Comparison of ENCODE assay signal across 32 cellular contexts in the genomic region with DNA sequence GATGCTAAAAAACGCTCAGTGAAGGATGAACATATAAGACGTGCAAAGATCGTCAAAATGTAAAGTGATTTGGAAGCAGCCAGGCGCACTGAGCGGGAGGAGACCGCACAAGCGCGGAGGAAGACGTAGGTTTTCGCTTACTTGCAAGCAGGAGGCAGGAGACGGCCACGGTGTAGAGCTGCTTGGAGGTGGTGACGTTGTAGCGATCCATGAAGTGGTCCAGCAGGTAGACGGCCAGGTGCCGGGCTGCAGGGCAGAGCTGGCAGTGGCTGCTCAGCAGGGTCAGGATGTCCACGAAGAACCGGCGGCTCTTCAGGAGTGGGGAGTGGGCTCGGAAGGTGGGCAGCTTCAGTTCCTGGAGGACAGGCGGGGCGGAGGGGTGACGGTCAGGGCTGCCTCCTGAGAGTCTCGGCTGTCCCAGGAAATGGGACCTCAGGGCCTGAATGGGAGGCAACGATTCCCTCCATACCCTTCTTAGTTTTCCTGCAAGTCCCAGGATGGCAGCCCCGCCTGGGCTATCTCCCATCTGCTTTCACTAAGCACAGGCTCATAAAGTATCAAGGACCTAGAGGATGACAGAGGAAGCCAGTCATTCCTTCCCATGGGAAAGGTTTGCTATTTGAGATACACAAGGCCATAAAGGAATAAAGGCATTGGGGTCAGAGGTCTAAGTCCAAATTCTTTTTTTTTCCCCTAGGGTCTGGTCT. TPM values are rescaled to one million over a fixed set of nuclear protein-coding genes. Genes with fewer than 3 reads are reported as not detected.
"Had no signal": no experiment of that assay in that cellular context is flagged by ENCODE, and none has a peak within 500 bp of the region (broad histone marks: within the 10 kb centered on the region; RNA-seq: fewer than 3 reads in every experiment).

No MANE protein-coding gene starts in this region.

- H3K36me3 Mint-ChIP-seq: activated naive CD4-positive, alpha-beta T cell treated with anti-CD3 and anti-CD28 coated beads, Interleukin-2, amount 50 U/mL, for 24 hours had no signal

- H3K4me3 Mint-ChIP-seq: activated naive CD4-positive, alpha-beta T cell treated with anti-CD3 and anti-CD28 coated beads, Interleukin-2, amount 50 U/mL, for 24 hours; activated naive CD8-positive, alpha-beta T cell treated with anti-CD3 and anti-CD28 coated beads, Interleukin-2, amount 50 U/mL, for 24 hours; activated T-helper 1 cell treated with anti-CD3 and anti-CD28 coated beads, Interleukin-12 subunit alpha, Interleukin-12 subunit beta, Interleukin-2, Interleukin-4 antibody, amounts not matched to agents 30 ng/mL and 10 ng/mL and 1 ng/mL, durations not matched to agents 14 hours and 24 hours and 36 hours; central memory CD8-positive, alpha-beta T cell; nephron had no signal

- H3K4me1 Mint-ChIP-seq: activated naive CD4-positive, alpha-beta T cell treated with anti-CD3 and anti-CD28 coated beads, Interleukin-2, amount 50 U/mL, for 24 hours; activated naive CD8-positive, alpha-beta T cell treated with anti-CD3 and anti-CD28 coated beads, Interleukin-2, amount 50 U/mL, for 24 hours; central memory CD8-positive, alpha-beta T cell had no signal

- H2AFZ ChIP-seq: parathyroid adenoma had no signal

- H3K9me3 Mint-ChIP-seq: activated naive CD4-positive, alpha-beta T cell treated with anti-CD3 and anti-CD28 coated beads, Interleukin-2, amount 50 U/mL, for 24 hours; activated naive CD8-positive, alpha-beta T cell treated with anti-CD3 and anti-CD28 coated beads, Interleukin-2, amount 50 U/mL, for 24 hours; activated T-helper 1 cell treated with anti-CD3 and anti-CD28 coated beads, Interleukin-12 subunit alpha, Interleukin-12 subunit beta, Interleukin-2, Interleukin-4 antibody, amounts not matched to agents 30 ng/mL and 10 ng/mL and 1 ng/mL, durations not matched to agents 14 hours and 24 hours and 36 hours; central memory CD8-positive, alpha-beta T cell; nephron had no signal

- H3K4me3 ChIP-seq: breast epithelium, esophagus squamous epithelium, left ventricle myocardium inferior, lung, psoas muscle, right atrium auricular region, suprapubic skin, tibial artery had no signal

- DNase-seq: activated CD4-positive, alpha-beta T cell treated with anti-CD3 and anti-CD28 coated beads for 48 hours; activated CD4-positive, alpha-beta T cell treated with anti-CD3 and anti-CD28 coated beads, Interleukin-2, amount 50 U/mL, for 48 hours; activated CD8-positive, alpha-beta memory T cell treated with anti-CD3 and anti-CD28 coated beads, Interleukin-2, amount 50 U/mL, for 4 hours; activated gamma-delta T cell; activated naive CD8-positive, alpha-beta T cell treated with anti-CD3 and anti-CD28 coated beads, Interleukin-2, amount 50 U/mL, for 24 hours; activated T-cell treated with anti-CD3 and anti-CD28 coated beads, Interleukin-2, amount 50 U/mL, for 1 hour; amygdala; effector CD8-positive, alpha-beta T cell; esophagus squamous epithelium; left ventricle myocardium inferior; mesendoderm; nucleus accumbens; psoas muscle; stimulated activated CD4-positive, alpha-beta T cell treated with anti-CD3 and anti-CD28 coated beads, Interleukin-15, amount 100 ng/mL, for 24 hours; stimulated activated CD4-positive, alpha-beta T cell treated with anti-CD3 and anti-CD28 coated beads, Interleukin-2, amount 100 ng/mL, for 24 hours; stimulated activated naive CD4-positive, alpha-beta T cell; tibial artery had no signal

- H3K27me3 ChIP-seq: breast epithelium, esophagus squamous epithelium, right atrium auricular region, suprapubic skin, tibial artery had no signal

- H3K36me3 ChIP-seq: breast epithelium, suprapubic skin had no signal

- ATAC-seq: activated CD4-positive, CD25-positive, alpha-beta regulatory T cell treated with anti-CD3 and anti-CD28 coated beads, Interleukin-2, amount 50 U/mL, for 24 hours; activated naive CD8-positive, alpha-beta T cell treated with anti-CD3 and anti-CD28 coated beads, Interleukin-2, amount 50 U/mL, for 24 hours; psoas muscle had no signal

- H3K9ac ChIP-seq: parathyroid adenoma had no signal

- H3K9me3 ChIP-seq: breast epithelium, esophagus squamous epithelium, left ventricle myocardium inferior, psoas muscle, right atrium auricular region, suprapubic skin, tibial artery had no signal

- H3K27ac ChIP-seq: breast epithelium, epithelial cell of prostate, esophagus squamous epithelium, left ventricle myocardium inferior, parathyroid adenoma, psoas muscle, right atrium auricular region, suprapubic skin, tibial artery had no signal

- H3K27ac Mint-ChIP-seq: activated naive CD4-positive, alpha-beta T cell treated with anti-CD3 and anti-CD28 coated beads, Interleukin-2, amount 50 U/mL, for 24 hours; activated naive CD8-positive, alpha-beta T cell treated with anti-CD3 and anti-CD28 coated beads, Interleukin-2, amount 50 U/mL, for 24 hours; activated T-helper 1 cell treated with anti-CD3 and anti-CD28 coated beads, Interleukin-12 subunit alpha, Interleukin-12 subunit beta, Interleukin-2, Interleukin-4 antibody, amounts not matched to agents 30 ng/mL and 10 ng/mL and 1 ng/mL, durations not matched to agents 14 hours and 24 hours and 36 hours; nephron had no signal

- H3K4me1 ChIP-seq: breast epithelium, parathyroid adenoma, psoas muscle, suprapubic skin, tibial artery had no signal

- H3K27me3 Mint-ChIP-seq: activated naive CD8-positive, alpha-beta T cell treated with anti-CD3 and anti-CD28 coated beads, Interleukin-2, amount 50 U/mL, for 24 hours had no signal

RNA-seq across cellular contexts. Expression of a gene that starts 31.8 kb away (rescaled TPM):
- total RNA-seq: activated T-helper 1 cell treated with anti-CD3 and anti-CD28 coated beads, Interleukin-12 subunit alpha, Interleukin-12 subunit beta, Interleukin-2, Interleukin-4 antibody, amounts not matched to agents 30 ng/mL and 10 ng/mL and 1 ng/mL, durations not matched to agents 14 hours and 24 hours and 36 hours; T-helper 1 cell treated with Interleukin-12 subunit alpha and Interleukin-12 subunit beta and Interleukin-4 antibody, amounts not matched to agents 30 ng/mL and 1 ng/mL, for 36 hours had no signal

RNA-seq across cellular contexts. Expression of a gene that starts 51.2 kb away (rescaled TPM):
- total RNA-seq: activated CD8-positive, alpha-beta memory T cell treated with anti-CD3 and anti-CD28 coated beads for 36 hours; activated T-helper 1 cell treated with anti-CD3 and anti-CD28 coated beads, Interleukin-12 subunit alpha, Interleukin-12 subunit beta, Interleukin-2, Interleukin-4 antibody, amounts not matched to agents 30 ng/mL and 10 ng/mL and 1 ng/mL, durations not matched to agents 14 hours and 24 hours and 36 hours; breast epithelium; dermis microvascular lymphatic vessel endothelial cell; mononuclear cell; right atrium auricular region; T-helper 1 cell treated with Interleukin-12 subunit alpha and Interleukin-12 subunit beta and Interleukin-4 antibody, amounts not matched to agents 30 ng/mL and 1 ng/mL, for 36 hours had no signal
